Comparison of ENCODE assay signal across 1 cellular context in the genomic region with DNA sequence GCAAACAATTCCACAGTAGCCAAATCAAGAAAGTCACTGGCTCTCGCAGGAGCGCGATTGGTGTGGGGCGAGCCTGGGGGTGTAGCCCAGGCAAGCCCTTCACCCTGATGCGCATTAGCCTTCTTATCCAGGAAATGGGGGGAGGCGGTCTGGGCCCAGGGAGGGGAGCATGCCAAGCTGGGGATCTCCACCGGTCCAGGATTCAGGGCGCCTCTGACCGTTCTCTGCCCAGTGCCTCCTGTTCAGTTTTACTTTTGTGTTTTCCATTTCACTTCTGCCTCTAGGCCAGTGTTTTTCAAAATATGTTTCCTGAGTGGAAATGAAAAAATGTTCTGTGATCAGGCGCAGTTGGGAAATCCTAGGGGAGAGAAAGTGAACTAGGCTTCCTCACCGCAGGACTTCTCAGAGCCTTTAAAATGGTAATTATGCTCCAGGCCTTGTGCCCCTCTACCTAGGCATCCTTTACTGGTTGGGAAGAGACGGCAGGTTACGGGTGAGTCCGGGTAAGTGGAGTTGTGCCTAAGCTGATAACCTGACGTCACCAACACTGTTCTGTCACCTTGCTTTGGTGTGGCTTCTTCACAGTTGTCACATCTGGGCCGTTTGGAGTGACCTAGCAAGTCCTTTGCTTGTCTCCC.
TF ChIP-seq lines count a peak whose summit lies in the region.

No MANE protein-coding gene starts in this region.

TF ChIP-seq in K562, 482 proteins besides CTCF, POLR2A, EP300 and RAD21 (continued from another document):
- TF ChIP-seq PTBP1 (IDR thresholded peaks at IDR 0.05; ENCODE audit: low read depth, low read length) (0 out of 2 replicates have a peak, but pooled peaks have one; percentile 62), RBM25 (IDR thresholded peaks at IDR 0.05; ENCODE audit: low read depth, low read length, severe bottlenecking) (peak; percentile 40)
- TF ChIP-seq, protein P1, sequence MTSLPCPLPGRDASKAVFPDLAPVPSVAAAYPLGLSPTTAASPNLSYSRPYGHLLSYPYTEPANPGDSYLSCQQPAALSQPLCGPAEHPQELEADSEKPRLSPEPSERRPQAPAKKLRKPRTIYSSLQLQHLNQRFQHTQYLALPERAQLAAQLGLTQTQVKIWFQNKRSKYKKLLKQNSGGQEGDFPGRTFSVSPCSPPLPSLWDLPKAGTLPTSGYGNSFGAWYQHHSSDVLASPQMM (CRISPR knock-in tag; IDR thresholded peaks at IDR 0.05) = no peak
